ENCODE assay signal across 1 cellular context in the genomic region with DNA sequence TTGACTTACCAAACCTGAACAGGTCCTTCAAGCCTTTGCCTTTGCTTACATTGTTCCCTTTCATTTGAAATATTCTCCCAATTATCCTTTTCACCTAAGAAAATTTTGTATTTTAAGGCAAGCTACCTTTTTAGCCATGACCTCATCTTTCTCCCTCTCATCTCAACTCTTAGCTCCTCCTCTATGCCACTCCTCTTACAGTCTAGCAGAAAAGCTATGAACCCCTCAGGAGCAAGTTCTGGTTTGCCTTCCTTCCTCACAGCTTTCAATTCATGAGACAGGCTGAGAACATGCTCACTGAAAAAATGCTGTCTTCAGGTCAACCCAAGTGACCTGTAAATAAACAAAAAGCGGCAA.
TF ChIP-seq lines count a peak whose summit lies in the region.

No MANE protein-coding gene starts in this region.

TF ChIP-seq in IMR-90, 13 proteins besides CTCF, POLR2A, EP300 and RAD21:
- no peak for TF ChIP-seq MAFK (IDR thresholded peaks at IDR 0.05; ENCODE audit: low read depth, low read length)
- TF ChIP-seq RCOR1 (IDR thresholded peaks at IDR 0.05; ENCODE audit: insufficient replicate concordance, low read length) = no peak
- TF ChIP-seq FOS (IDR thresholded peaks at IDR 0.05; ENCODE audit: low read depth, low read length) = no peak
- no peak for TF ChIP-seq BHLHE40 (IDR thresholded peaks at IDR 0.05; ENCODE audit: low read depth, low read length)
- no peak for TF ChIP-seq MAZ (IDR thresholded peaks at IDR 0.05; ENCODE audit: borderline replicate concordance, low read depth, low read length)
- TF ChIP-seq, protein P1, sequence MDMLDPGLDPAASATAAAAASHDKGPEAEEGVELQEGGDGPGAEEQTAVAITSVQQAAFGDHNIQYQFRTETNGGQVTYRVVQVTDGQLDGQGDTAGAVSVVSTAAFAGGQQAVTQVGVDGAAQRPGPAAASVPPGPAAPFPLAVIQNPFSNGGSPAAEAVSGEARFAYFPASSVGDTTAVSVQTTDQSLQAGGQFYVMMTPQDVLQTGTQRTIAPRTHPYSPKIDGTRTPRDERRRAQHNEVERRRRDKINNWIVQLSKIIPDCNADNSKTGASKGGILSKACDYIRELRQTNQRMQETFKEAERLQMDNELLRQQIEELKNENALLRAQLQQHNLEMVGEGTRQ (IDR thresholded peaks at IDR 0.05; ENCODE audit: low read depth, low read length) = no peak
- no peak for TF ChIP-seq CEBPB (IDR thresholded peaks at IDR 0.05; ENCODE audit: low read depth, low read length)
- no peak for TF ChIP-seq RFX5 (IDR thresholded peaks at IDR 0.05; ENCODE audit: low read depth, low read length)
- TF ChIP-seq MXI1 (IDR thresholded peaks at IDR 0.05; ENCODE audit: borderline replicate concordance, low read depth, low read length) = no peak
- TF ChIP-seq NFE2L2 (IDR thresholded peaks at IDR 0.05; ENCODE audit: low read depth, low read length) = no peak
- no peak for TF ChIP-seq CHD1 (IDR thresholded peaks at IDR 0.05; ENCODE audit: low read depth, low read length)
- TF ChIP-seq, protein P2, sequence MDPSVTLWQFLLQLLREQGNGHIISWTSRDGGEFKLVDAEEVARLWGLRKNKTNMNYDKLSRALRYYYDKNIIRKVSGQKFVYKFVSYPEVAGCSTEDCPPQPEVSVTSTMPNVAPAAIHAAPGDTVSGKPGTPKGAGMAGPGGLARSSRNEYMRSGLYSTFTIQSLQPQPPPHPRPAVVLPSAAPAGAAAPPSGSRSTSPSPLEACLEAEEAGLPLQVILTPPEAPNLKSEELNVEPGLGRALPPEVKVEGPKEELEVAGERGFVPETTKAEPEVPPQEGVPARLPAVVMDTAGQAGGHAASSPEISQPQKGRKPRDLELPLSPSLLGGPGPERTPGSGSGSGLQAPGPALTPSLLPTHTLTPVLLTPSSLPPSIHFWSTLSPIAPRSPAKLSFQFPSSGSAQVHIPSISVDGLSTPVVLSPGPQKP (IDR thresholded peaks at IDR 0.05; ENCODE audit: borderline replicate concordance, low read depth, low read length) = no peak
- no peak for TF ChIP-seq SMC3 (IDR thresholded peaks at IDR 0.05; ENCODE audit: low read depth, low read length)
